Comparison of ENCODE assay signal across 17 cellular contexts in genomic region chr2:33588246-33588645, GRCh38.
"Had no signal": no experiment of that assay in that cellular context is flagged by ENCODE, and none has a peak within 500 bp of the region (broad histone marks: within the 10 kb centered on the region; RNA-seq: fewer than 3 reads in every experiment).

No MANE protein-coding gene starts in this region.

- DNase-seq: activated CD4-positive, alpha-beta T cell treated with anti-CD3 and anti-CD28 coated beads, Interleukin-2, amount 50 U/mL, for 4 hours; activated gamma-delta T cell treated with Interleukin-2 at 50 U/mL for 16 hours; activated T-cell treated with anti-CD3 and anti-CD28 coated beads, Interleukin-2, amount 50 U/mL, for 48 hours; foreskin fibroblast; immature natural killer cell; left cardiac atrium; lower lobe of right lung; natural killer cell; nucleus accumbens; stimulated activated CD4-positive, alpha-beta T cell treated with anti-CD3 and anti-CD28 coated beads, Interleukin-12 subunit alpha, Interleukin-12 subunit beta, amount 100 ng/mL, for 4 hours; stimulated activated naive CD4-positive, alpha-beta T cell; upper lobe of right lung had no signal

- H3K4me1 Mint-ChIP-seq: immature natural killer cell had no signal

- H3K9me3 ChIP-seq: ascending aorta, lower lobe of right lung, suprapubic skin, upper lobe of right lung had no signal

- ATAC-seq: left cardiac atrium, lower lobe of right lung, natural killer cell, sciatic nerve, upper lobe of right lung had no signal

- H3K27ac Mint-ChIP-seq: natural killer cell had no signal

- H3K9me3 Mint-ChIP-seq: immature natural killer cell, natural killer cell had no signal

- H3K27me3 ChIP-seq: ascending aorta, suprapubic skin, upper lobe of right lung had no signal

- FAIRE-seq: colon, endothelial cell of umbilical vein had no signal

- H3K4me3 Mint-ChIP-seq: immature natural killer cell, natural killer cell had no signal

- H3K4me3 ChIP-seq: ascending aorta, lower lobe of right lung, suprapubic skin, upper lobe of right lung had no signal

- H3K27ac ChIP-seq: lower lobe of right lung, suprapubic skin, upper lobe of right lung had no signal
